21 cellular contexts compared by ENCODE assay signal in the genomic region with DNA sequence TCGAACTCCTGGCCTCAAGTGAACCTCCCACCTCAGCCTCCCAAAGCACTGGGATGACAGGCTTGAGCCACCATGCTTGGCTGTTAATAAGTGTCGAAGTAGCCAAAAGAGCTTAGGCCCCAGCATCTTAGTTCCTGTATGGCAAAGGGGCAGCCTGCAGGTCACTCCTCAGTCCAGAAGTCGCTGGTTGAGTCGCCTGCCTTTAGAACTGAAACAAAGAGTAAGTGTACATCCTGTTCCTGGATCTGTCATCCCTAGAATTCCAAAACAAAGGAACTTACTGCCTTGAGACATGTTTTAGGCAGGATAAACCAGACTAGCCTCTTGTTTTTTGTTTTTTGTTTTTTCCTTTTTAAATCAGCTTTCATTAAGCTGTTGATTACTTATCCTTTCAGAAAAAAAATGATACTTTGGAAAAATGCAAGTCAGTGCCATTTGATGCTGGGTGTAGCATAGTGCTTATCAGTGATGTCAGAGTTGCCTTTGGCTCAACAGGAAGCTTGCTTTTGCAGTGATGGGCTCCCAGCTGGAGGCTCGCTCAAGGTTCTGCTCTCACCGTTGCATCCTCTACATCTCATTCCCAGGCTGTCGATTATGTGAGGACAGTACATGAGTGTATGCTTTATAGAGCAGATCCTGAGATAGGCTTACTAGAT. TPM values are rescaled to one million over a fixed set of nuclear protein-coding genes. Genes with fewer than 3 reads are reported as not detected.
"Had no signal": no experiment of that assay in that cellular context is flagged by ENCODE, and none has a peak within 500 bp of the region (broad histone marks: within the 10 kb centered on the region; RNA-seq: fewer than 3 reads in every experiment).

No MANE protein-coding gene starts in this region.

- H3K9me3 ChIP-seq: esophagus squamous epithelium, left lung, prostate gland, sigmoid colon, spleen had no signal

- H3K9me3 Mint-ChIP-seq: activated T-helper 17 cell treated with anti-CD3 and anti-CD28 coated beads, Interleukin-2, amount 50 U/mL, for 72 hours; mesothelial cell of epicardium; nephron progenitor cell had no signal

- H3K4me3 Mint-ChIP-seq: activated T-helper 17 cell treated with anti-CD3 and anti-CD28 coated beads, Interleukin-2, amount 50 U/mL, for 72 hours; mesothelial cell of epicardium; nephron progenitor cell had no signal

- H3K4me1 Mint-ChIP-seq: activated T-helper 17 cell treated with anti-CD3 and anti-CD28 coated beads, Interleukin-2, amount 50 U/mL, for 72 hours; mesothelial cell of epicardium had no signal

- H3K4me1 ChIP-seq: foreskin keratinocyte, prostate gland, sigmoid colon had no signal

- H3K27ac ChIP-seq: foreskin keratinocyte, prostate gland, sigmoid colon, SK-N-MC had no signal

- H3K27me3 ChIP-seq: esophagus squamous epithelium, foreskin keratinocyte, left lung, sigmoid colon, spleen had no signal

- DNase-seq: activated CD4-positive, alpha-beta T cell treated with anti-CD3 and anti-CD28 coated beads, Interleukin-2, amount 50 U/mL, for 4 hours; activated CD4-positive, CD25-positive, alpha-beta regulatory T cell treated with anti-CD3 and anti-CD28 coated beads, Interleukin-2, amount 50 U/mL, for 72 hours; activated naive CD4-positive, alpha-beta T cell treated with Interleukin-2 at 50 U/mL for 16 hours; activated T-cell treated with anti-CD3 and anti-CD28 coated beads for 4 hours; anterior cingulate cortex; esophagus squamous epithelium; foreskin keratinocyte; head of caudate nucleus; islet precursor cell; left lung; nephron progenitor cell; occipital lobe; sigmoid colon; spleen; stimulated activated CD4-positive, alpha-beta T cell treated with anti-CD3 and anti-CD28 coated beads, Interleukin-1b, Interleukin-23, amount 100 ng/mL, for 48 hours had no signal

- H3K27me3 Mint-ChIP-seq: activated T-helper 17 cell treated with anti-CD3 and anti-CD28 coated beads, Interleukin-2, amount 50 U/mL, for 72 hours had no signal

- H3K27ac Mint-ChIP-seq: activated T-helper 17 cell treated with anti-CD3 and anti-CD28 coated beads, Interleukin-2, amount 50 U/mL, for 72 hours; mesothelial cell of epicardium; nephron progenitor cell had no signal

- ATAC-seq: activated T-helper 17 cell treated with anti-CD3 and anti-CD28 coated beads, Interleukin-2, amount 50 U/mL, for 72 hours; foreskin keratinocyte; left lung had no signal

- H3K4me3 ChIP-seq: esophagus squamous epithelium, left lung, prostate gland, sigmoid colon, SK-N-MC, spleen had no signal

RNA-seq across cellular contexts. Expression of a gene that starts 33.0 kb away (rescaled TPM):
- total RNA-seq: chondrocyte, esophagus squamous epithelium, foreskin keratinocyte, left lung, mesothelial cell of epicardium, prostate gland, sigmoid colon, spleen, urinary bladder had no signal
- polyA plus RNA-seq: foreskin keratinocyte, spleen, urinary bladder had no signal

RNA-seq across cellular contexts. Expression of a gene that starts 48.2 kb away (rescaled TPM):
- total RNA-seq: chondrocyte, foreskin keratinocyte, mesothelial cell of epicardium had no signal
- polyA plus RNA-seq: foreskin keratinocyte had no signal
